9 cellular contexts compared by ENCODE assay signal in the genomic region with DNA sequence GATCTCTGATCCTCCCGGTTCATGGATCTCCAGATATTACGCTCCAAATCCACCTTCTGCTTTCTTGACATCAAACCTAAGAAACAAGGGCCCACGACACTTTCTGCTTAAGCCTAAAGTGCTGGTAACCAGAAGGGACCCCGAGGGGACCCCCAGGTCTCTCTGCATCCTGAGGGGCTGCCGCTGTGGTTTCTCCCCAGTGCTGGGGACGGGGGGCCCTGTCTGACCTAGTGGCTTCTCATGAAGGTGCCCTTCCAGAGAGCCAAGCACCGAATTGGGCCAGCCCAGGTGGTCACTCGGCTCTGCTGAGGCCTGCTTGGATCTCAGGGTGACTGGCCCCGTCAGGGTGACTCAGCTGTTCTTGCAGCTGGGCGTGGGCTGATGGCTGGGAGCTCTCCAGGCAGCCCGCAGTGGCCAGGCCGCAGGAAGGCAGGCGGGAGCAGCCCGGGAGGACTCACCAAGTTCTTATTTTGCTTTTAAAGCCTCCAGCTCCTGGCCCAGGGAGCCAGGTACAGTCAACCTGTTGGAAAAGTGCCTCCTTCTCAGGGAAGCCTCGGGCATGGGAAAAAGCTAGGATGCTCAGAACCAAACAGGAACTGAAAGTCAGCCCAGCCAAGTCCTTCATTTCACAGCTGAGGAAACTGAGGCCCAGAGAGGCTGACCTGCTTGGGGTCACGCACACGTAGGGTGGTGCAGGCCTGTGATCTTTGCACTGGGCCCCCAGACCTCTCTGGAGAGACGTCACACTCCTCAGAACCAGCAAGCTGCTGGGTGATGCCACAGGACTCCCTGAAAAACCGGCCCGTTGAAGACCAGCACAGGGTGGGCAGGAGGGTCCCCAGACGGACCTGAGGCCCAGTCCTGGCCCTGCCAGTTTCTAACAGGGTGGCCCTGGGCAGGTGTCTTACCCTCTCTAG. TPM values are rescaled to one million over a fixed set of nuclear protein-coding genes. Genes with fewer than 3 reads are reported as not detected.
DNase-seq lines count a peak whose midpoint lies in the region; ATAC-seq, FAIRE-seq and TF ChIP-seq lines count a peak whose summit lies in the region.
"Had no signal": no experiment of that assay in that cellular context is flagged by ENCODE, and none has a peak within 500 bp of the region (broad histone marks: within the 10 kb centered on the region; RNA-seq: fewer than 3 reads in every experiment).

No MANE protein-coding gene starts in this region.

- peaks cover 0 to 8% of the 10 kb centered on the region in 2 donors for H3K4me1 ChIP-seq in ascending aorta
- peaks cover 12 to 17% (median 13%) of the 10 kb centered on the region in 4 donors for H3K4me1 ChIP-seq in stomach

- H3K36me3 ChIP-seq in ascending aorta (no peaks in the 10 kb centered on the region), stomach (no peaks in the 10 kb centered on the region)

- CTCF ChIA-PET in GM10248 (lab: Yijun Ruan, JAX): interaction anchor here (1.1 to 4.7 kb wide), 2 partner anchors 13 to 142 kb away, joined by 7 to 23 read pairs; no protein-coding TSS in a partner anchor

- TF ChIP-seq CTCF in ascending aorta (IDR thresholded peaks at IDR 0.05): no peak
- no peak for TF ChIP-seq CTCF in stomach (IDR thresholded peaks at IDR 0.05)
- no peak for TF ChIP-seq CTCF in GM10248 (IDR thresholded peaks at IDR 0.05; ENCODE audit: control extremely low read depth, extremely low read depth, low read depth, missing control alignments)

- H3K27me3 ChIP-seq in ascending aorta: no peaks in the 10 kb centered on the region
- no peaks in the 10 kb centered on the region for H3K27me3 ChIP-seq in stomach

- no peak for FAIRE-seq in H54 (lab: Jason Lieb, UNC)

- POLR2A ChIA-PET in GM10248 (lab: Yijun Ruan, JAX): no interaction called here

- TF ChIP-seq EP300 in stomach (IDR thresholded peaks at IDR 0.05): no peak

- H3K27ac ChIP-seq in ascending aorta (peak overlapping the region; percentile 63 to 80), stomach (peak overlapping the region; percentile 5 to 77 (median 70))

- H3K9me3 ChIP-seq in ascending aorta (no peaks in the 10 kb centered on the region), stomach (no peaks in the 10 kb centered on the region)

- WGBS in stomach, 5 donors: 52 to 68% (median 57%) methylated on average over 17 to 21 of the region's 21 CpGs

- intact Hi-C loops in ascending aorta (cut with DNase I): loop anchor here (5.0 kb wide), 1 partner anchor 50 kb away; a partner anchor contains a TSS
- intact Hi-C loops in stomach (cut with DNase I; ENCODE audit: low total_unique reads): no loop called here

- TF ChIP-seq POLR2A in H54 (IDR thresholded peaks at IDR 0.05; ENCODE audit: low read depth, low read length): no peak; the same call in 1 of the 2 replicates
- TF ChIP-seq POLR2A in stomach (IDR thresholded peaks at IDR 0.05): peak in 1 of 4 donors; percentile 7

- H3K4me3 ChIP-seq in ascending aorta (no peak overlapping the region), stomach (no peak overlapping the region)

- ATAC-seq in GM21423 (IDR thresholded peaks at IDR 0.05; ENCODE audit: unreplicated experiment) (no peak), HG03520 (IDR thresholded peaks at IDR 0.05; ENCODE audit: unreplicated experiment) (no peak)

- DNase-seq in H54 (ENCODE audit: insufficient read length, low spot score) (peak; percentile 82), ascending aorta (ENCODE audit: low spot score in 2 of 2) (peak; percentile 56 to 87), iPS-NIHi11 (ENCODE audit: low spot score) (peak; percentile 61), stomach (peak; percentile 85), NCI-H2227 (lab: John Stamatoyannopoulos, UW; ENCODE audit: unreplicated experiment) (no peak), GM10248 (ENCODE audit: extremely low spot score) (no peak)
- DNase-seq: activated CD4-positive, alpha-beta T cell treated with anti-CD3 and anti-CD28 coated beads for 48 hours had no signal

RNA-seq across cellular contexts. Expression of a gene that starts 16.7 kb away (rescaled TPM):
- 37.5 TPM for total RNA-seq in ascending aorta
- total RNA-seq in stomach: 10 to 100 TPM in 4 of 5 donors, 1 to 10 TPM in 1; 9.5 to 64.3 (median 31.5) TPM
- polyA plus RNA-seq in stomach: 10 to 100 TPM in 1 of 3 donors, 1 to 10 TPM in 2; 8.4 to 13.1 (median 8.9) TPM

RNA-seq across cellular contexts. Expression of a gene that starts 23.0 kb away (rescaled TPM):
- total RNA-seq in ascending aorta: 34.1 TPM
- 10 to 100 TPM in 4 of 5 donors, 1 to 10 TPM in 1; 2.3 to 60.7 (median 51.7) TPM for total RNA-seq in stomach
- 10 to 100 TPM; 54.6 to 61.9 (median 57.3) TPM for polyA plus RNA-seq in stomach

RNA-seq across cellular contexts. Expression of a gene that starts 39.0 kb away (rescaled TPM):
- total RNA-seq in ascending aorta: not detected
- 100 to 1,000 TPM in 2 of 5 donors, 10 to 100 TPM in 1, 1 to 10 TPM in 1, not detected in 1; 3.1 to 237 (median 93.3) TPM for total RNA-seq in stomach
- polyA plus RNA-seq in stomach: 1,000 to 10,000 TPM in 1 of 3 donors, 100 to 1,000 TPM in 2; 142 to 2,173 (median 337) TPM

RNA-seq across cellular contexts. Expression of a gene that starts 49.8 kb away (rescaled TPM):
- total RNA-seq in ascending aorta (15.9 TPM), stomach (10 to 100 TPM in 4 of 5 donors, 1 to 10 TPM in 1; 8.1 to 48.1 (median 23.2) TPM)
- 1 to 10 TPM; 5.1 to 7.5 (median 5.4) TPM for polyA plus RNA-seq in stomach

Comparison
In these comparisons a context has a peak if more than half of its experiments do, and no peak if none do; other contexts are left out.
1. DNase-seq: peak in H54 (single experiment), ascending aorta (2 of 2), iPS-NIHi11 (single experiment) and stomach (single experiment); none in NCI-H2227 (single experiment) and GM10248 (single experiment).